Comparison of ENCODE assay signal across 8 cellular contexts in genomic region chr14:92400579-92401444, GRCh38.
A peak's percentile ranks its signal among the peaks of the same experiment; 100 is the strongest.
DNase-seq lines count a peak whose midpoint lies in the region; ATAC-seq and FAIRE-seq lines count a peak whose summit lies in the region.

No MANE protein-coding gene starts in this region.

- peaks cover 3% of the 10 kb centered on the region for H3K9me3 ChIP-seq in adipocyte (ENCODE audit: control insufficient read depth, low read length)
- no peaks in the 10 kb centered on the region for H3K9me3 ChIP-seq in small intestine (ENCODE audit: control insufficient read depth, low read depth)

- H3K27me3 ChIP-seq in adipocyte (replicated peaks; ENCODE audit: control insufficient read depth, insufficient read depth, low read length) (no peaks in the 10 kb centered on the region), small intestine (ENCODE audit: control insufficient read depth in 2 of 2, insufficient read depth in 2 of 2, low read length in 2 of 2) (no peaks in the 10 kb centered on the region)

- H3K4me1 ChIP-seq in adipocyte (ENCODE audit: control insufficient read depth, insufficient read depth, low read length) (peaks cover 49% of the 10 kb centered on the region), small intestine (ENCODE audit: control insufficient read depth in 2 of 2, insufficient read depth in 1 of 2, low read depth in 1 of 2, low read length in 1 of 2) (no peaks in the 10 kb centered on the region)

- H3K36me3 ChIP-seq in adipocyte (ENCODE audit: control insufficient read depth, insufficient read depth, low read length, severe bottlenecking) (no peaks in the 10 kb centered on the region), small intestine (ENCODE audit: control insufficient read depth in 2 of 2, insufficient read depth in 2 of 2, low read length in 2 of 2) (no peaks in the 10 kb centered on the region)

- FAIRE-seq in small intestine (lab: Jason Lieb, UNC) = no peak

- peak overlapping the region; percentile 60 for H3K9ac ChIP-seq in adipocyte (ENCODE audit: low read length)

- H3K4me3 ChIP-seq in adipocyte (ENCODE audit: low read length) = no peak overlapping the region
- H3K4me3 ChIP-seq in small intestine (ENCODE audit: low read depth in 1 of 2, low read length in 2 of 2) = no peak overlapping the region

- WGBS in small intestine, 3 donors = 39 to 50% (median 46%) methylated on average over 7 of the region's 7 CpGs

- H3K27ac ChIP-seq in small intestine (ENCODE audit: low read depth in 1 of 2, low read length in 1 of 2) = no peak overlapping the region

- DNase-seq in AML-193 (lab: John Stamatoyannopoulos, UW) = peak; percentile 69 to 78
- DNase-seq in adipocyte (ENCODE audit: low read depth) = no peak
- DNase-seq in A172 (ENCODE audit: low spot score) = no peak
- DNase-seq in small intestine = no peak
- no peak for DNase-seq in SK-N-DZ (ENCODE audit: low spot score)
- no peak for DNase-seq in GM03348 (ENCODE audit: low spot score)

- ATAC-seq in GM19438 (IDR thresholded peaks at IDR 0.05; ENCODE audit: low read depth, unreplicated experiment) (peak; percentile 84), HG03135 (IDR thresholded peaks at IDR 0.05; ENCODE audit: unreplicated experiment) (peak; percentile 54)

Comparison
In these comparisons a context has a peak if more than half of its experiments do, and no peak if none do; other contexts are left out.
1. DNase-seq: peak in AML-193 (2 of 2); none in adipocyte (single experiment), A172 (single experiment), small intestine (single experiment), SK-N-DZ (single experiment) and GM03348 (single experiment).